ENCODE assay signal across 1 cellular context in the genomic region with DNA sequence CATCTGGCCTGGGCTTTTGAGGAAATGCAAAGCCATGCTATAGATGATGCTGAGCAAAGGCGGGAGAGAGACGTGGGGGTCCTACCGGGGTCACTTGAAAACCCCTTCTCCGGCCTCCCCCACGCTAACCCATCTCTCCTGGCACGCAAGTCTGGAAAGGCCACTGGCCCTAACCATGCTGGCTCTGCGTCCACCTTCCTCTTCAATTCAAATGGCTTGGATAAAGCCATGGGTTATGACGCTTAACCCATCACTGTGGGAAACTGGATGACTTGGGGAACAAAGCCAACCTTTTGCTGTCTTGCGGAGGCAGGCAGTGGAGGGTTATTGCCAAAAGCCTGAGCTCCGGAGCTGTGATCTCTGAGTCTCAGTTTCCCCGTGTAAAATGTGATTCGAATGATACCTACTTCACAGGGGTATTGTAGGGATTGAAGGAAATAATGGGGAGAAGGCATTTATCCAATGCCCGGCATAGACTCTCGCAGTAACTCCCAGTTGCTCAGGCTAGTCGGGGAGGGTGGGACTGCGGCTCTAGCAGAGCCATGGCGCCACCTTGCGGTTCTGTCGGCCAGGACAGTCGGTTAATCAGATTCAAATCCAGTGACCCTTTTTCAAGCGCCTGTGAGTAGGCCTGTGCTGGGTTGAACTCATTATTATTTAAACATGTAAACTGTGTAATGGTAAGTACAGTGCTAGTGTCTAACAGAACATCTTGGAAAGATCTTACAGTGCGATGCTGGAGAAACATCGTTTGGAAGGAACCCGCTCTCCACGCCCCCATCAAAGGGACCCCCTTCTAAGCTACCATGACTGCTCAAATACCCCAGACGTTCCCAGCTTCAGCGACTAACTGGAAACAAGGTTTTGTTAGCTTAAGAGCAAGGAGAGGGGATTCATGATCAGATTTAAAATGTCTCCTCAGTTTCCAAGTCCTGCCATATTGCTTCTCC.
TF ChIP-seq lines count a peak whose summit lies in the region.

No MANE protein-coding gene starts in this region.

TF ChIP-seq in H1, 55 proteins besides CTCF, POLR2A, EP300 and RAD21 (continued from another document):
- TF ChIP-seq SIN3A (conservative IDR thresholded peaks at IDR 0.05 in 1 of 2, IDR thresholded peaks at IDR 0.05 in 1 of 2; ENCODE audit: low read depth in 1 of 2, low read length in 2 of 2) (0 out of 4 replicates have a peak, but pooled peaks of 1 of the 2 experiments have one; percentile 33), JUND (IDR thresholded peaks at IDR 0.05; ENCODE audit: low read length) (peak; percentile 40; the same call in 1 of the 2 replicates), CREB1 (IDR thresholded peaks at IDR 0.05) (peak; percentile 33; the same call in 1 of the 2 replicates)
